ENCODE assay signal across 8 cellular contexts in the genomic region with DNA sequence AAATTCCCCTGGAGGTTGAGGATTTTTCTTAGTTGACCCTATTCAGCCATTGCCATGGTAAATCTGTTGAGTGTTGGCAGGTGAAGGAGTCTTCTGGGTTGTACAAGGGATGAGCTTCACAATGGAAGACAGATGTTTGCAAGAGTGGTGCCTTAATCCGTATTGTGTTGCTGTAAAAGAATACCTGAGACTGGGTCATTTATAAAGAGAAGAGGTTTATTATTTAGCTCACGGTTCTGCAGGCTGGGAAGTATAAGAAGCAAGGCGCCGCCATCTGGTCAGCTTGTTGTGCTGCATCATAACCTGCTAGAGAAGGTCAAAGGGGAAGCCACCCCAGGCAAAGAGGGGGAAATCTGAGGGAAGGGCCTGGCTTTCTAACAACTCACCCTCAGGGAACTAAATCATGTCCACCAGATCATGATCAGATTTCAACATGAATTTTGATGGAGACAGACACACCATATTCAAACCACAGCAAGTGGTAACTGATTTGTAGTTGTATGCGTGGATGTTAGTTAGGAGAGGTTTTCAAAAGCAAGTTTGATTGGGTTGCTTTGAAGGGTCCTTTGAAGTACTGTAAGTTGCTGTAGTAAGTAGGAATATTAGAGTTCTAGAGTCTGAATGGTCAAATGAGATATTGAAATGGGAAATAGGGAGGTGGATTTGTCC. TPM values are rescaled to one million over a fixed set of nuclear protein-coding genes. Genes with fewer than 3 reads are reported as not detected.
A peak's percentile ranks its signal among the peaks of the same experiment; 100 is the strongest.
DNase-seq lines count a peak whose midpoint lies in the region; ATAC-seq, FAIRE-seq and TF ChIP-seq lines count a peak whose summit lies in the region.

No MANE protein-coding gene starts in this region.

- ATAC-seq in GM21360 (IDR thresholded peaks at IDR 0.05; ENCODE audit: unreplicated experiment): peak; percentile 31
- no peak for ATAC-seq in GM18861 (IDR thresholded peaks at IDR 0.05; ENCODE audit: unreplicated experiment)

- TF ChIP-seq CTCF in AG10803 (conservative IDR thresholded peaks at IDR 0.05; ENCODE audit: low read length): peak; percentile 84
- TF ChIP-seq CTCF in cardiac fibroblast (IDR thresholded peaks at IDR 0.05; ENCODE audit: low read depth, low read length): peak; percentile 78
- TF ChIP-seq CTCF in kidney (IDR thresholded peaks at IDR 0.05; ENCODE audit: borderline replicate concordance, extremely low read depth, insufficient read depth): peak; percentile 67

- no peaks in the 10 kb centered on the region for H3K9me3 ChIP-seq in kidney (ENCODE audit: control insufficient read depth in 1 of 2, low read length in 2 of 2)

- H3K4me3 ChIP-seq in AG10803 (ENCODE audit: low read length): peak overlapping the region; percentile 82
- peak overlapping the region; percentile 83 to 94 for H3K4me3 ChIP-seq in cardiac fibroblast (replicated peaks in 1 of 2; ENCODE audit: low read depth in 2 of 2, low read length in 2 of 2)
- H3K4me3 ChIP-seq in kidney (ENCODE audit: low read length in 2 of 2): peak overlapping the region; percentile 18

- DNase-seq in AG10803 (ENCODE audit: low read depth): peak; percentile 57
- peak; percentile 63 for DNase-seq in NCI-H1436 treated with DMSO at 0.1 percent for 48 hours (lab: John Stamatoyannopoulos, UW)
- DNase-seq in T1000 (lab: John Stamatoyannopoulos, UW): peak; percentile 17
- peak; percentile 75 to 79 for DNase-seq in cardiac fibroblast (ENCODE audit: low read depth in 2 of 2)
- DNase-seq in kidney: no peak
- DNase-seq in stimulated activated CD4-positive, alpha-beta T cell treated with anti-CD3 and anti-CD28 coated beads, Interleukin-15, amount 100 ng/mL, for 24 hours: peak; percentile 66

- H3K36me3 ChIP-seq in kidney (ENCODE audit: control insufficient read depth in 1 of 2, insufficient read depth in 2 of 2, low read length in 2 of 2): no peaks in the 10 kb centered on the region

- intact Hi-C loops in kidney (cut with DNase I): no loop called here

- no peak overlapping the region for H3K27ac ChIP-seq in kidney (ENCODE audit: low read depth in 2 of 2, low read length in 2 of 2)

- FAIRE-seq in kidney (lab: Jason Lieb, UNC): no peak

- peaks cover 3 to 24% of the 10 kb centered on the region in 2 donors for H3K4me1 ChIP-seq in kidney (ENCODE audit: control insufficient read depth in 1 of 2, insufficient read depth in 1 of 2, low read depth in 1 of 2, low read length in 2 of 2)

- no peak overlapping the region for H3K9ac ChIP-seq in kidney (ENCODE audit: low read length in 2 of 2)

RNA-seq across cellular contexts. Expression of a gene that starts 2.5 kb away (rescaled TPM):
- 86.6 TPM for total RNA-seq in kidney
- polyA plus RNA-seq in kidney (ENCODE audit: insufficient read depth, low read depth, low replicate concordance): 15.6 TPM

Comparison
In these comparisons a context has a peak if more than half of its experiments do, and no peak if none do; other contexts are left out.
1. H3K4me3 ChIP-seq: peak in every context shown above with its lines; median percentile 88 in cardiac fibroblast; 82 in AG10803; 18 in kidney.